Comparison of ENCODE assay signal across 1 cellular context in the genomic region with DNA sequence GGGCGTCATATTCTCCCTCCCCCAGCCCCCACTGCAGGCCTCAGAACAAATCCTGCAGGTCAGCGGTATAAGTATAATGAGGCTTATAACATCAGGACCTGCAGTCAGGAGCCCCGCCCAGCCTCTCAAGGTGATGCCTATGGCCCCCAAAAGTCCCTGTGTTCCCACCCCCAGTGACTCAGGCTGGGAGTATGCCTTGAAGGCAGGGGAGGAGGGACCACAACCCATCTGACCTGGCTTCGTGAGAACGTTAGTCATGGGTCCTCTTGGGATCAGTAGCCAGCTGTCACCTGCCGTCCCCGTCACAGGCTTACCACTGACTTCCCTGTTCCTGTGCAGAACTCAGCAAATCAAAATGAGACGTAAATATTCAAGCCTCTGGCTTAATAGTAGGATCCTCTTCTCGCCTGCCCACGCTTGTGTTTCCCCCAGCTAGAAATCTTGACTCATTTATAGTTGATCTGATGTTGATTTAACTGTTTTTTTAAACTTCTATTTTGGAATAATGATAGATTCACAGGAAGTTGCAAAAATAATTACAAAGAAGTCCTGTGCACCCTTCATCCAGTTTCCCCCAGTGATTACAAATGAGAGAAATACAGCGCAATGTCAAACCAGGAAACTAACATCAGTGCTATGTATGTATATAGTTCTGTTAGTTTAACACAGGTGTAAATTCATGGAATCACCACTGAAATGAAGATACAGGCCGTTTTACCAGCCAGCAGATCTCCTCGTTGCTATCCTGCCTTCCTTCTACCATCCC.
TF ChIP-seq lines count a peak whose summit lies in the region.

No MANE protein-coding gene starts in this region.

TF ChIP-seq in GM23338, 12 proteins besides CTCF, POLR2A, EP300 and RAD21:
- TF ChIP-seq, protein P1, sequence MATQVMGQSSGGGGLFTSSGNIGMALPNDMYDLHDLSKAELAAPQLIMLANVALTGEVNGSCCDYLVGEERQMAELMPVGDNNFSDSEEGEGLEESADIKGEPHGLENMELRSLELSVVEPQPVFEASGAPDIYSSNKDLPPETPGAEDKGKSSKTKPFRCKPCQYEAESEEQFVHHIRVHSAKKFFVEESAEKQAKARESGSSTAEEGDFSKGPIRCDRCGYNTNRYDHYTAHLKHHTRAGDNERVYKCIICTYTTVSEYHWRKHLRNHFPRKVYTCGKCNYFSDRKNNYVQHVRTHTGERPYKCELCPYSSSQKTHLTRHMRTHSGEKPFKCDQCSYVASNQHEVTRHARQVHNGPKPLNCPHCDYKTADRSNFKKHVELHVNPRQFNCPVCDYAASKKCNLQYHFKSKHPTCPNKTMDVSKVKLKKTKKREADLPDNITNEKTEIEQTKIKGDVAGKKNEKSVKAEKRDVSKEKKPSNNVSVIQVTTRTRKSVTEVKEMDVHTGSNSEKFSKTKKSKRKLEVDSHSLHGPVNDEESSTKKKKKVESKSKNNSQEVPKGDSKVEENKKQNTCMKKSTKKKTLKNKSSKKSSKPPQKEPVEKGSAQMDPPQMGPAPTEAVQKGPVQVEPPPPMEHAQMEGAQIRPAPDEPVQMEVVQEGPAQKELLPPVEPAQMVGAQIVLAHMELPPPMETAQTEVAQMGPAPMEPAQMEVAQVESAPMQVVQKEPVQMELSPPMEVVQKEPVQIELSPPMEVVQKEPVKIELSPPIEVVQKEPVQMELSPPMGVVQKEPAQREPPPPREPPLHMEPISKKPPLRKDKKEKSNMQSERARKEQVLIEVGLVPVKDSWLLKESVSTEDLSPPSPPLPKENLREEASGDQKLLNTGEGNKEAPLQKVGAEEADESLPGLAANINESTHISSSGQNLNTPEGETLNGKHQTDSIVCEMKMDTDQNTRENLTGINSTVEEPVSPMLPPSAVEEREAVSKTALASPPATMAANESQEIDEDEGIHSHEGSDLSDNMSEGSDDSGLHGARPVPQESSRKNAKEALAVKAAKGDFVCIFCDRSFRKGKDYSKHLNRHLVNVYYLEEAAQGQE (IDR thresholded peaks at IDR 0.05; ENCODE audit: unreplicated experiment): no peak
- TF ChIP-seq POLR2AphosphoS5 (IDR thresholded peaks at IDR 0.05; ENCODE audit: low read depth): no peak
- TF ChIP-seq, protein P2, sequence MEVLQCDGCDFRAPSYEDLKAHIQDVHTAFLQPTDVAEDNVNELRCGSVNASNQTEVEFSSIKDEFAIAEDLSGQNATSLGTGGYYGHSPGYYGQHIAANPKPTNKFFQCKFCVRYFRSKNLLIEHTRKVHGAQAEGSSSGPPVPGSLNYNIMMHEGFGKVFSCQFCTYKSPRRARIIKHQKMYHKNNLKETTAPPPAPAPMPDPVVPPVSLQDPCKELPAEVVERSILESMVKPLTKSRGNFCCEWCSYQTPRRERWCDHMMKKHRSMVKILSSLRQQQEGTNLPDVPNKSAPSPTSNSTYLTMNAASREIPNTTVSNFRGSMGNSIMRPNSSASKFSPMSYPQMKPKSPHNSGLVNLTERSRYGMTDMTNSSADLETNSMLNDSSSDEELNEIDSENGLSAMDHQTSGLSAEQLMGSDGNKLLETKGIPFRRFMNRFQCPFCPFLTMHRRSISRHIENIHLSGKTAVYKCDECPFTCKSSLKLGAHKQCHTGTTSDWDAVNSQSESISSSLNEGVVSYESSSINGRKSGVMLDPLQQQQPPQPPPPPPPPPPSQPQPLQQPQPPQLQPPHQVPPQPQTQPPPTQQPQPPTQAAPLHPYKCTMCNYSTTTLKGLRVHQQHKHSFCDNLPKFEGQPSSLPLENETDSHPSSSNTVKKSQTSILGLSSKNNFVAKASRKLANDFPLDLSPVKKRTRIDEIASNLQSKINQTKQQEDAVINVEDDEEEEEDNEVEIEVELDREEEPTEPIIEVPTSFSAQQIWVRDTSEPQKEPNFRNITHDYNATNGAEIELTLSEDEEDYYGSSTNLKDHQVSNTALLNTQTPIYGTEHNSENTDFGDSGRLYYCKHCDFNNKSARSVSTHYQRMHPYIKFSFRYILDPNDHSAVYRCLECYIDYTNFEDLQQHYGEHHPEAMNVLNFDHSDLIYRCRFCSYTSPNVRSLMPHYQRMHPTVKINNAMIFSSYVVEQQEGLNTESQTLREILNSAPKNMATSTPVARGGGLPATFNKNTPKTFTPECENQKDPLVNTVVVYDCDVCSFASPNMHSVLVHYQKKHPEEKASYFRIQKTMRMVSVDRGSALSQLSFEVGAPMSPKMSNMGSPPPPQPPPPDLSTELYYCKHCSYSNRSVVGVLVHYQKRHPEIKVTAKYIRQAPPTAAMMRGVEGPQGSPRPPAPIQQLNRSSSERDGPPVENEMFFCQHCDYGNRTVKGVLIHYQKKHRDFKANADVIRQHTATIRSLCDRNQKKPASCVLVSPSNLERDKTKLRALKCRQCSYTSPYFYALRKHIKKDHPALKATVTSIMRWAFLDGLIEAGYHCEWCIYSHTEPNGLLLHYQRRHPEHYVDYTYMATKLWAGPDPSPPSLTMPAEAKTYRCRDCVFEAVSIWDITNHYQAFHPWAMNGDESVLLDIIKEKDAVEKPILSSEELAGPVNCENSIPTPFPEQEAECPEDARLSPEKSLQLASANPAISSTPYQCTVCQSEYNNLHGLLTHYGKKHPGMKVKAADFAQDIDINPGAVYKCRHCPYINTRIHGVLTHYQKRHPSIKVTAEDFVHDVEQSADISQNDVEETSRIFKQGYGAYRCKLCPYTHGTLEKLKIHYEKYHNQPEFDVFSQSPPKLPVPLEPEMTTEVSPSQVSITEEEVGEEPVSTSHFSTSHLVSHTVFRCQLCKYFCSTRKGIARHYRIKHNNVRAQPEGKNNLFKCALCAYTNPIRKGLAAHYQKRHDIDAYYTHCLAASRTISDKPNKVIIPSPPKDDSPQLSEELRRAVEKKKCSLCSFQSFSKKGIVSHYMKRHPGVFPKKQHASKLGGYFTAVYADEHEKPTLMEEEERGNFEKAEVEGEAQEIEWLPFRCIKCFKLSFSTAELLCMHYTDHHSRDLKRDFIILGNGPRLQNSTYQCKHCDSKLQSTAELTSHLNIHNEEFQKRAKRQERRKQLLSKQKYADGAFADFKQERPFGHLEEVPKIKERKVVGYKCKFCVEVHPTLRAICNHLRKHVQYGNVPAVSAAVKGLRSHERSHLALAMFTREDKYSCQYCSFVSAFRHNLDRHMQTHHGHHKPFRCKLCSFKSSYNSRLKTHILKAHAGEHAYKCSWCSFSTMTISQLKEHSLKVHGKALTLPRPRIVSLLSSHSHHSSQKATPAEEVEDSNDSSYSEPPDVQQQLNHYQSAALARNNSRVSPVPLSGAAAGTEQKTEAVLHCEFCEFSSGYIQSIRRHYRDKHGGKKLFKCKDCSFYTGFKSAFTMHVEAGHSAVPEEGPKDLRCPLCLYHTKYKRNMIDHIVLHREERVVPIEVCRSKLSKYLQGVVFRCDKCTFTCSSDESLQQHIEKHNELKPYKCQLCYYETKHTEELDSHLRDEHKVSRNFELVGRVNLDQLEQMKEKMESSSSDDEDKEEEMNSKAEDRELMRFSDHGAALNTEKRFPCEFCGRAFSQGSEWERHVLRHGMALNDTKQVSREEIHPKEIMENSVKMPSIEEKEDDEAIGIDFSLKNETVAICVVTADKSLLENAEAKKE (CRISPR knock-in tag; IDR thresholded peaks at IDR 0.05): no peak
- TF ChIP-seq NANOG (IDR thresholded peaks at IDR 0.05; ENCODE audit: borderline replicate concordance): no peak
- no peak for TF ChIP-seq EZH2 (IDR thresholded peaks at IDR 0.05; ENCODE audit: low read depth, unreplicated experiment)
- TF ChIP-seq EZH2phosphoT487 (IDR thresholded peaks at IDR 0.05; ENCODE audit: unreplicated experiment): no peak
- TF ChIP-seq CREB1 (CRISPR knock-in tag; IDR thresholded peaks at IDR 0.05; ENCODE audit: low read depth): no peak
- TF ChIP-seq JUNB (IDR thresholded peaks at IDR 0.05; ENCODE audit: unreplicated experiment): no peak
- TF ChIP-seq ZNF331 (CRISPR knock-in tag; IDR thresholded peaks at IDR 0.05; ENCODE audit: low read depth): no peak
- no peak for TF ChIP-seq ZNF114 (CRISPR knock-in tag; IDR thresholded peaks at IDR 0.05)
